In genomic region chr17:31251075-31251474, GRCh38 we compare ENCODE assay signal across 18 cellular contexts. TPM values are rescaled to one million over a fixed set of nuclear protein-coding genes. Genes with fewer than 3 reads are reported as not detected.
A peak's percentile ranks its signal among the peaks of the same experiment; 100 is the strongest.
DNase-seq lines count a peak whose midpoint lies in the region; ATAC-seq, FAIRE-seq and TF ChIP-seq lines count a peak whose summit lies in the region.
"Had no signal": no experiment of that assay in that cellular context is flagged by ENCODE, and none has a peak within 500 bp of the region (broad histone marks: within the 10 kb centered on the region; RNA-seq: fewer than 3 reads in every experiment).

No MANE protein-coding gene starts in this region.

- peaks cover 12 to 82% (median 36%) of the 10 kb centered on the region in 11 experiments; a peak in 17 of 22 replicates for H3K36me3 ChIP-seq in BLaER1 treated with 17β-estradiol and CSF1 and Interleukin-3, amounts not matched to agents 10 nM and 100 nM
- no peaks in the 10 kb centered on the region for H3K36me3 ChIP-seq in KMS-11 (ENCODE audit: insufficient read depth)
- no peaks in the 10 kb centered on the region for H3K36me3 ChIP-seq in naive thymus-derived CD4-positive, alpha-beta T cell (ENCODE audit: control insufficient read depth in 2 of 3, insufficient read depth in 3 of 3, low read length in 3 of 3)

- H3K4me1 Mint-ChIP-seq in brain: peaks cover 25% of the 10 kb centered on the region
- H3K4me1 Mint-ChIP-seq in neural crest cell: no peaks in the 10 kb centered on the region
- peaks cover 0 to 3% (median 0%) of the 10 kb centered on the region in 7 donors for H3K4me1 Mint-ChIP-seq in naive thymus-derived CD4-positive, alpha-beta T cell

- H3K27ac ChIP-seq in BLaER1 treated with 17β-estradiol and CSF1 and Interleukin-3, amounts not matched to agents 10 nM and 100 nM: no peak overlapping the region
- H3K27ac ChIP-seq in KMS-11: peak overlapping the region; percentile 54
- no peak overlapping the region for H3K27ac ChIP-seq in naive thymus-derived CD4-positive, alpha-beta T cell (ENCODE audit: low read depth, low read length)
- H3K27ac ChIP-seq: esophagus squamous epithelium, transverse colon had no signal

- H3K9ac ChIP-seq in BLaER1 treated with 17β-estradiol and CSF1 and Interleukin-3, amounts not matched to agents 10 nM and 100 nM: no peak overlapping the region
- peak overlapping the region; percentile 12; the same call in 1 of the 2 replicates for H3K9ac ChIP-seq in KMS-11

- CTCF ChIA-PET in naive thymus-derived CD4-positive, alpha-beta T cell (lab: Charles Lee): no interaction called here

- intact Hi-C loops in naive thymus-derived CD4-positive, alpha-beta T cell (cut with micrococcal nuclease): no loop called here

- no peak for ATAC-seq in GM19467 (IDR thresholded peaks at IDR 0.05; ENCODE audit: unreplicated experiment)
- ATAC-seq in GM21360 (IDR thresholded peaks at IDR 0.05; ENCODE audit: unreplicated experiment): no peak
- ATAC-seq in naive thymus-derived CD4-positive, alpha-beta T cell: no peak
- ATAC-seq: activated CD8-positive, alpha-beta memory T cell treated with anti-CD3 and anti-CD28 coated beads, Interleukin-2, amount 10 ng/mL, durations not matched to agents 7 days and 5 days had no signal

- TF ChIP-seq CTCF in KMS-11 (conservative IDR thresholded peaks at IDR 0.05; ENCODE audit: low read depth, low read length) (no peak), brain (conservative IDR thresholded peaks at IDR 0.05) (no peak), neural crest cell (conservative IDR thresholded peaks at IDR 0.05) (no peak)

- H3K9me3 Mint-ChIP-seq in brain (no peaks in the 10 kb centered on the region), neural crest cell (no peaks in the 10 kb centered on the region)
- H3K9me3 Mint-ChIP-seq in naive thymus-derived CD4-positive, alpha-beta T cell: no peaks in the 10 kb centered on the region
- H3K9me3 Mint-ChIP-seq: IgD-negative memory B cell, naive B cell had no signal

- no peak for DNase-seq in neural crest cell (ENCODE audit: low read depth, low spot score)
- no peak for DNase-seq in RCC 7860 (ENCODE audit: low spot score)
- DNase-seq in naive thymus-derived CD4-positive, alpha-beta T cell: no peak
- DNase-seq: activated CD4-positive, CD25-positive, alpha-beta regulatory T cell; activated CD8-positive, alpha-beta memory T cell treated with anti-CD3 and anti-CD28 coated beads, Interleukin-2, amount 10 ng/mL, durations not matched to agents 7 days and 5 days; esophagus squamous epithelium; naive B cell; NCI-H146; stimulated activated CD4-positive, alpha-beta T cell treated with anti-CD3 and anti-CD28 coated beads, Interleukin-1b, Interleukin-23, amount 100 ng/mL, for 48 hours; transverse colon had no signal

- H3K9me3 ChIP-seq in BLaER1 treated with 17β-estradiol and CSF1 and Interleukin-3, amounts not matched to agents 10 nM and 100 nM (replicated peaks in 1 of 11): no peaks in the 10 kb centered on the region
- no peaks in the 10 kb centered on the region for H3K9me3 ChIP-seq in naive thymus-derived CD4-positive, alpha-beta T cell (ENCODE audit: control insufficient read depth in 2 of 3, low read length in 3 of 3)
- H3K9me3 ChIP-seq: esophagus squamous epithelium, transverse colon had no signal

- no peaks in the 10 kb centered on the region for H3K79me2 ChIP-seq in KMS-11 (ENCODE audit: insufficient read depth, low read depth)

- peaks cover 31% of the 10 kb centered on the region for H3K36me3 Mint-ChIP-seq in brain
- H3K36me3 Mint-ChIP-seq in neural crest cell (ENCODE audit: low read depth): peaks cover 4% of the 10 kb centered on the region
- peaks cover 0 to 19% (median 2%) of the 10 kb centered on the region in 5 donors for H3K36me3 Mint-ChIP-seq in naive thymus-derived CD4-positive, alpha-beta T cell
- H3K36me3 Mint-ChIP-seq: activated CD8-positive, alpha-beta memory T cell treated with anti-CD3 and anti-CD28 coated beads, Interleukin-2, amount 10 ng/mL, durations not matched to agents 7 days and 5 days; naive B cell had no signal

- H3K4me3 ChIP-seq in BLaER1 treated with 17β-estradiol and CSF1 and Interleukin-3, amounts not matched to agents 10 nM and 100 nM: no peak overlapping the region
- H3K4me3 ChIP-seq in KMS-11 (IDR thresholded peaks at IDR 0.05; ENCODE audit: insufficient read depth, low read depth, low read length): no peak overlapping the region
- no peak overlapping the region for H3K4me3 ChIP-seq in naive thymus-derived CD4-positive, alpha-beta T cell (ENCODE audit: low read length)
- H3K4me3 ChIP-seq: esophagus squamous epithelium, transverse colon had no signal

- H3K4me1 ChIP-seq in BLaER1 treated with 17β-estradiol and CSF1 and Interleukin-3, amounts not matched to agents 10 nM and 100 nM: peaks cover 12 to 24% (median 16%) of the 10 kb centered on the region in 10 experiments
- peaks cover 56% of the 10 kb centered on the region for H3K4me1 ChIP-seq in KMS-11 (ENCODE audit: low read depth, poor library complexity, severe bottlenecking)
- H3K4me1 ChIP-seq in naive thymus-derived CD4-positive, alpha-beta T cell (ENCODE audit: control insufficient read depth in 2 of 2, insufficient read depth in 2 of 2, low read length in 2 of 2): no peaks in the 10 kb centered on the region
- H3K4me1 ChIP-seq: esophagus squamous epithelium had no signal

- H3K27me3 Mint-ChIP-seq in brain (no peaks in the 10 kb centered on the region), neural crest cell (ENCODE audit: low read depth) (no peaks in the 10 kb centered on the region)
- H3K27me3 Mint-ChIP-seq in naive thymus-derived CD4-positive, alpha-beta T cell: no peaks in the 10 kb centered on the region
- H3K27me3 Mint-ChIP-seq: activated CD8-positive, alpha-beta memory T cell treated with anti-CD3 and anti-CD28 coated beads, Interleukin-2, amount 10 ng/mL, durations not matched to agents 7 days and 5 days; IgD-negative memory B cell; naive B cell had no signal

- peak overlapping the region in 9 of 11 experiments; percentile 1 to 48 (median 27); a peak in 13 of 22 replicates for H3K4me2 ChIP-seq in BLaER1 treated with 17β-estradiol and CSF1 and Interleukin-3, amounts not matched to agents 10 nM and 100 nM
- peak overlapping the region; percentile 96 for H3K4me2 ChIP-seq in KMS-11

- H3K27me3 ChIP-seq in BLaER1 treated with 17β-estradiol and CSF1 and Interleukin-3, amounts not matched to agents 10 nM and 100 nM: no peaks in the 10 kb centered on the region
- no peaks in the 10 kb centered on the region for H3K27me3 ChIP-seq in KMS-11 (ENCODE audit: insufficient read depth, low read depth)
- H3K27me3 ChIP-seq in naive thymus-derived CD4-positive, alpha-beta T cell (ENCODE audit: control insufficient read depth in 2 of 2, insufficient read depth in 2 of 2, low read length in 2 of 2): no peaks in the 10 kb centered on the region
- H3K27me3 ChIP-seq: esophagus squamous epithelium, transverse colon had no signal

- no peak overlapping the region for H3K4me3 Mint-ChIP-seq in brain
- no peak overlapping the region for H3K4me3 Mint-ChIP-seq in neural crest cell
- H3K4me3 Mint-ChIP-seq in naive thymus-derived CD4-positive, alpha-beta T cell: no peak overlapping the region
- H3K4me3 Mint-ChIP-seq: activated CD8-positive, alpha-beta memory T cell treated with anti-CD3 and anti-CD28 coated beads, Interleukin-2, amount 10 ng/mL, durations not matched to agents 7 days and 5 days had no signal

- no peak overlapping the region for H2AFZ ChIP-seq in KMS-11 (ENCODE audit: low read depth)

- POLR2A ChIA-PET in naive thymus-derived CD4-positive, alpha-beta T cell (lab: Charles Lee): interaction anchor here (1.6 kb wide), 1 partner anchor 67 kb away, joined by 6 read pairs; no protein-coding TSS in a partner anchor

- FAIRE-seq in RCC 7860 (lab: Jason Lieb, UNC): no peak

- peak overlapping the region in 4 of 5 experiments; percentile 42 to 82 (median 78) for H3K27ac Mint-ChIP-seq in brain
- peak overlapping the region; percentile 43 for H3K27ac Mint-ChIP-seq in neural crest cell (ENCODE audit: unreplicated experiment)
- H3K27ac Mint-ChIP-seq in naive thymus-derived CD4-positive, alpha-beta T cell: peak overlapping the region in 1 of 9 donors; percentile 53
- H3K27ac Mint-ChIP-seq: activated CD8-positive, alpha-beta memory T cell treated with anti-CD3 and anti-CD28 coated beads, Interleukin-2, amount 10 ng/mL, durations not matched to agents 7 days and 5 days; IgD-negative memory B cell had no signal

- no peaks in the 10 kb centered on the region for H4K20me1 ChIP-seq in BLaER1 treated with 17β-estradiol and CSF1 and Interleukin-3, amounts not matched to agents 10 nM and 100 nM
- H4K20me1 ChIP-seq in KMS-11 (ENCODE audit: insufficient read depth): no peaks in the 10 kb centered on the region

RNA-seq across cellular contexts. Expression of gene OMG, which starts 46.0 kb away (rescaled TPM):
- polyA plus RNA-seq in brain (ENCODE audit: insufficient read depth, low read depth, low replicate concordance): 44.9 TPM
- not detected in 2 replicates for total RNA-seq in neural crest cell
- total RNA-seq in naive thymus-derived CD4-positive, alpha-beta T cell: 1 to 10 TPM in 1 of 5 experiments, under 1 TPM in 4; 0.41 to 1.0 (median 0.81) TPM
- not detected for polyA plus RNA-seq in naive thymus-derived CD4-positive, alpha-beta T cell
- total RNA-seq: H4, NCI-H460, transverse colon had no signal
- polyA plus RNA-seq: IgD-negative memory B cell had no signal
